ENCODE assay signal across 36 cellular contexts in the genomic region with DNA sequence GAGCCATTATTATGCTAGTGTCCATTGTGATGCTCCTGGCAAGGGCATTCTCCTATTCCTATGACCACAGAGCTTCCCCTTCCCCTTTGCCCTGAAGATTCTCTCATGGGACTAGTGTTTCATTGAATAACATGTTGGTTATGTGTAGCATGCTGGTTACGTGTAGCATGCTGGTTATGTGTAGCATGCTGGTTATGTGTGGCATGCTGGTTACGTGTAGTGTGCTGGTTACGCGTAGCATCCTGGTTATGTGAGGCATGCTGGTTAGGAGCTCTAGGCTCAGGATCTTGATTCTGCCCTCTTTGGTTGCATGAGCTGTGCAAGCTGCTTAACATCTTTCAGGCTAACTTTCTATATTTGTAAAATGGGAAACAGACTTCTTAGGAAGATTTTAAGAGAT. TPM values are rescaled to one million over a fixed set of nuclear protein-coding genes. Genes with fewer than 3 reads are reported as not detected.
"Had no signal": no experiment of that assay in that cellular context is flagged by ENCODE, and none has a peak within 500 bp of the region (broad histone marks: within the 10 kb centered on the region; RNA-seq: fewer than 3 reads in every experiment).

No MANE protein-coding gene starts in this region.

- H3K27ac ChIP-seq: left lung, lower lobe of right lung, neural progenitor cell, neutrophil, ovary, right atrium auricular region, right lobe of liver, skin epidermis, stomach, thoracic aorta, tibial artery, vagina had no signal

- H3K4me1 ChIP-seq: left lung, lower lobe of right lung, right atrium auricular region, right lobe of liver, stomach had no signal

- FAIRE-seq: islet of Langerhans, kidney had no signal

- H3K4me3 ChIP-seq: left lung, lower lobe of right lung, neural progenitor cell, ovary, right atrium auricular region, right lobe of liver, skin epidermis, stomach, thoracic aorta, tibial artery, vagina had no signal

- H3K9me3 ChIP-seq: left lung, lower lobe of right lung, neutrophil, ovary, right atrium auricular region, right lobe of liver, stomach, thoracic aorta, tibial artery, vagina had no signal

- DNase-seq: hypothalamus; immature natural killer cell; kidney; left colon; left lung; lower lobe of right lung; mammary epithelial cell; mesendoderm; naive B cell; natural killer cell; nephron progenitor cell; occipital lobe; ovary; right lobe of liver; stimulated activated CD4-positive, alpha-beta T cell treated with anti-CD3 and anti-CD28 coated beads, Interleukin-12 subunit alpha, Interleukin-12 subunit beta, amount 100 ng/mL, for 4 hours; stimulated activated CD4-positive, alpha-beta T cell treated with anti-CD3 and anti-CD28 coated beads, Interleukin-15, amount 100 ng/mL, for 24 hours; stimulated activated CD4-positive, alpha-beta T cell treated with anti-CD3 and anti-CD28 coated beads, Interleukin-2, amount 100 ng/mL, for 24 hours; stimulated activated CD4-positive, alpha-beta T cell treated with anti-CD3 and anti-CD28 coated beads, Interleukin-4, amount 100 ng/mL, for 1 hour; stimulated activated naive B cell treated with anti-CD40 and anti-IgM and Interleukin-4, amounts not matched to agents 10 μg/mL and 1 μg/mL and 100 μg/mL, for 72 hours; stimulated activated naive CD8-positive, alpha-beta T cell treated with anti-CD3 and anti-CD28 coated beads, Interleukin-15, Interleukin-2, amounts not matched to agents 100 U/mL and 50 U/mL, for 24 hours; stomach; tibial artery had no signal

- H3K4me2 ChIP-seq: neural progenitor cell had no signal

- H3K27me3 ChIP-seq: left lung, neural progenitor cell, neutrophil, ovary, right atrium auricular region, right lobe of liver, stomach, tibial artery, vagina had no signal

- H3K36me3 ChIP-seq: left lung, lower lobe of right lung, neural progenitor cell, neutrophil, ovary, right atrium auricular region, right lobe of liver, stomach, thoracic aorta, tibial artery, vagina had no signal

- H2AFZ ChIP-seq: neural progenitor cell had no signal

- H3K9ac ChIP-seq: neural progenitor cell had no signal

RNA-seq across cellular contexts. Expression of a gene that starts 46.5 kb away (rescaled TPM):
- total RNA-seq: kidney, left colon, left lung, liver, lower lobe of right lung, mammary epithelial cell, mesothelial cell of epicardium, mononuclear cell, natural killer cell, ovary, progenitor cell of endocrine pancreas, pulmonary artery endothelial cell, renal cortical epithelial cell, right atrium auricular region, right lobe of liver, stomach, thoracic aorta, ureter, vagina had no signal
- polyA plus RNA-seq: immature natural killer cell, liver, mammary epithelial cell, ovary, stomach had no signal
